Comparison of ENCODE assay signal across 6 cellular contexts in genomic region chr14:22918519-22918808, GRCh38. TPM values are rescaled to one million over a fixed set of nuclear protein-coding genes. Genes with fewer than 3 reads are reported as not detected.
DNase-seq lines count a peak whose midpoint lies in the region; ATAC-seq lines count a peak whose summit lies in the region.

No MANE protein-coding gene starts in this region.

- H3K4me1 Mint-ChIP-seq in effector memory CD8-positive, alpha-beta T cell (ENCODE audit: low read depth in 2 of 2) = peaks cover 17 to 33% of the 10 kb centered on the region in 2 donors

- H3K36me3 Mint-ChIP-seq in effector memory CD8-positive, alpha-beta T cell (ENCODE audit: insufficient read depth) = peaks cover 56% of the 10 kb centered on the region

- peak; percentile 4 for ATAC-seq in HG03135 (IDR thresholded peaks at IDR 0.05; ENCODE audit: unreplicated experiment)
- no peak for ATAC-seq in effector memory CD8-positive, alpha-beta T cell (replicated peaks)
- ATAC-seq in sciatic nerve = peak; percentile 29

- no peaks in the 10 kb centered on the region for H3K9me3 Mint-ChIP-seq in effector memory CD8-positive, alpha-beta T cell

- intact Hi-C loops in sciatic nerve (cut with DNase I) = no loop called here

- peak overlapping the region; percentile 98 to 99 for H3K4me3 Mint-ChIP-seq in effector memory CD8-positive, alpha-beta T cell

- H3K27me3 ChIP-seq in ACC112 (ENCODE audit: insufficient read depth, low read length) = no peaks in the 10 kb centered on the region

- no peaks in the 10 kb centered on the region for H3K27me3 Mint-ChIP-seq in effector memory CD8-positive, alpha-beta T cell

- peak overlapping the region; percentile 85 for H3K4me3 ChIP-seq in ACC112 (ENCODE audit: low read depth, low read length)

- no peak for DNase-seq in effector memory CD8-positive, alpha-beta T cell
- DNase-seq in sciatic nerve (ENCODE audit: low spot score) (no peak), SIG-M5 treated with dmso at 0.1 percent for 504 hours (lab: John Stamatoyannopoulos, UW; ENCODE audit: unreplicated experiment) (no peak), GM19240 (ENCODE audit: insufficient read length, low spot score) (no peak)

- peaks cover 20% of the 10 kb centered on the region for H3K36me3 ChIP-seq in ACC112 (ENCODE audit: insufficient read depth, low read length)

- peak overlapping the region; percentile 100 for H3K27ac Mint-ChIP-seq in effector memory CD8-positive, alpha-beta T cell

- H3K79me2 ChIP-seq in ACC112 (ENCODE audit: control insufficient read depth, insufficient read depth, low read length, unreplicated experiment) = peaks cover 17% of the 10 kb centered on the region

- H3K4me1 ChIP-seq in ACC112 (ENCODE audit: control insufficient read depth, insufficient read depth, low read length, unreplicated experiment) = peaks cover 21% of the 10 kb centered on the region

- peak overlapping the region; percentile 79 for H2AFZ ChIP-seq in ACC112 (ENCODE audit: low read length, unreplicated experiment)

- peak overlapping the region; percentile 97 for H3K27ac ChIP-seq in ACC112 (ENCODE audit: low read depth, low read length)

RNA-seq across cellular contexts. Expression of gene RBM23, which starts 0.5 kb away (rescaled TPM):
- total RNA-seq in sciatic nerve = 87.3 TPM

RNA-seq across cellular contexts. Expression of gene PRMT5, which starts 10.7 kb away (rescaled TPM):
- 44.6 TPM for total RNA-seq in sciatic nerve

RNA-seq across cellular contexts. Expression of gene REM2, which starts 35.4 kb away (rescaled TPM):
- 0.62 TPM for total RNA-seq in sciatic nerve

RNA-seq across cellular contexts. Expression of gene HAUS4, which starts 38.4 kb away (rescaled TPM):
- 39.9 TPM for total RNA-seq in sciatic nerve

RNA-seq across cellular contexts. Expression of gene LRP10, which starts 46.9 kb away (rescaled TPM):
- total RNA-seq in sciatic nerve = 106 TPM
